13 cellular contexts compared by ENCODE assay signal in genomic region chr16:19411298-19411697, GRCh38. TPM values are rescaled to one million over a fixed set of nuclear protein-coding genes. Genes with fewer than 3 reads are reported as not detected.
A peak's percentile ranks its signal among the peaks of the same experiment; 100 is the strongest.
DNase-seq lines count a peak whose midpoint lies in the region; ATAC-seq and TF ChIP-seq lines count a peak whose summit lies in the region.
"Had no signal": no experiment of that assay in that cellular context is flagged by ENCODE, and none has a peak within 500 bp of the region (broad histone marks: within the 10 kb centered on the region; RNA-seq: fewer than 3 reads in every experiment).

No MANE protein-coding gene starts in this region.

- peak overlapping the region; percentile 35 for H3K4me3 ChIP-seq in mesodermal cell (ENCODE audit: extremely low read depth, insufficient read depth, low read length, poor library complexity, severe bottlenecking)
- H3K4me3 ChIP-seq in upper lobe of right lung, result peak overlapping the region; percentile 55
- H3K4me3 ChIP-seq in adrenal gland, result no peak overlapping the region

- no peak for TF ChIP-seq POLR2A in adrenal gland (IDR thresholded peaks at IDR 0.05)

- no peaks in the 10 kb centered on the region for H3K4me1 ChIP-seq in mesodermal cell (ENCODE audit: control insufficient read depth, insufficient read depth, low read length, poor library complexity, severe bottlenecking)
- H3K4me1 ChIP-seq in upper lobe of right lung, result peaks cover 4% of the 10 kb centered on the region
- peaks cover 0 to 5% of the 10 kb centered on the region in 2 donors for H3K4me1 ChIP-seq in adrenal gland (replicated peaks in 1 of 2)

- no peak for TF ChIP-seq CTCF in upper lobe of right lung (IDR thresholded peaks at IDR 0.05)
- no peak for TF ChIP-seq CTCF in adrenal gland (IDR thresholded peaks at IDR 0.05)

- DNase-seq in activated naive CD8-positive, alpha-beta T cell treated with anti-CD3 and anti-CD28 coated beads, Interleukin-2, amount 10 ng/mL, durations not matched to agents 7 days and 5 days, result no peak
- no peak for DNase-seq in activated naive CD8-positive, alpha-beta T cell treated with anti-CD3 and anti-CD28 coated beads for 36 hours
- DNase-seq in activated T-helper 1 cell treated with anti-CD3 and anti-CD28 coated beads, Interleukin-12 subunit alpha, Interleukin-12 subunit beta, Interleukin-2, Interleukin-4 antibody, amounts not matched to agents 30 ng/mL and 10 ng/mL and 1 ng/mL, durations not matched to agents 14 hours and 24 hours and 36 hours (ENCODE audit: low spot score), result no peak
- DNase-seq in upper lobe of right lung (no peak), adrenal gland (no peak), EL (no peak), NCI-H345 (lab: John Stamatoyannopoulos, UW) (no peak)
- DNase-seq: activated CD4-positive, alpha-beta T cell treated with anti-CD3 and anti-CD28 coated beads, Interleukin-2, amount 50 U/mL, for 4 hours; amniotic stem cell; NCI-H1105 treated with DMSO at 0.1 percent for 48 hours; NCI-H526 treated with DMSO at 0.1 percent for 48 hours; tibial artery had no signal

- H3K4me1 Mint-ChIP-seq in activated naive CD8-positive, alpha-beta T cell treated with anti-CD3 and anti-CD28 coated beads, Interleukin-2, amount 10 ng/mL, durations not matched to agents 7 days and 5 days, result peaks cover 7% of the 10 kb centered on the region
- H3K4me1 Mint-ChIP-seq in activated naive CD8-positive, alpha-beta T cell treated with anti-CD3 and anti-CD28 coated beads for 36 hours, result peaks cover 3% of the 10 kb centered on the region
- peaks cover 11% of the 10 kb centered on the region for H3K4me1 Mint-ChIP-seq in activated T-helper 1 cell treated with anti-CD3 and anti-CD28 coated beads, Interleukin-12 subunit alpha, Interleukin-12 subunit beta, Interleukin-2, Interleukin-4 antibody, amounts not matched to agents 30 ng/mL and 10 ng/mL and 1 ng/mL, durations not matched to agents 14 hours and 24 hours and 36 hours (ENCODE audit: low read depth)

- H3K9me3 ChIP-seq in mesodermal cell (ENCODE audit: control insufficient read depth, low read length) (peaks cover 14% of the 10 kb centered on the region), upper lobe of right lung (peaks cover 4% of the 10 kb centered on the region), adrenal gland (replicated peaks in 1 of 3) (no peaks in the 10 kb centered on the region)

- H3K27me3 ChIP-seq in upper lobe of right lung (peaks cover 14% of the 10 kb centered on the region), adrenal gland (peaks cover 41% of the 10 kb centered on the region)

- H3K36me3 Mint-ChIP-seq in activated naive CD8-positive, alpha-beta T cell treated with anti-CD3 and anti-CD28 coated beads, Interleukin-2, amount 10 ng/mL, durations not matched to agents 7 days and 5 days, result peaks cover 1% of the 10 kb centered on the region
- H3K36me3 Mint-ChIP-seq in activated naive CD8-positive, alpha-beta T cell treated with anti-CD3 and anti-CD28 coated beads for 36 hours, result no peaks in the 10 kb centered on the region
- no peaks in the 10 kb centered on the region for H3K36me3 Mint-ChIP-seq in activated T-helper 1 cell treated with anti-CD3 and anti-CD28 coated beads, Interleukin-12 subunit alpha, Interleukin-12 subunit beta, Interleukin-2, Interleukin-4 antibody, amounts not matched to agents 30 ng/mL and 10 ng/mL and 1 ng/mL, durations not matched to agents 14 hours and 24 hours and 36 hours (ENCODE audit: low read depth)

- H3K36me3 ChIP-seq in mesodermal cell (ENCODE audit: control insufficient read depth, insufficient read depth, low read length), result no peaks in the 10 kb centered on the region
- H3K36me3 ChIP-seq in upper lobe of right lung, result no peaks in the 10 kb centered on the region
- no peaks in the 10 kb centered on the region for H3K36me3 ChIP-seq in adrenal gland (replicated peaks in 1 of 2)
- H3K36me3 ChIP-seq: tibial artery had no signal

- intact Hi-C loops in activated T-helper 1 cell treated with anti-CD3 and anti-CD28 coated beads, Interleukin-12 subunit alpha, Interleukin-12 subunit beta, Interleukin-2, Interleukin-4 antibody, amounts not matched to agents 30 ng/mL and 10 ng/mL and 1 ng/mL, durations not matched to agents 14 hours and 24 hours and 36 hours (cut with micrococcal nuclease), result no loop called here
- intact Hi-C loops in upper lobe of right lung (cut with DNase I) (no loop called here), adrenal gland (cut with DNase I) (loop anchor here in 1 of 2 donors (10.0 kb wide), 1 partner anchor 64 kb away; no protein-coding TSS in a partner anchor)

- H3K27me3 Mint-ChIP-seq in activated naive CD8-positive, alpha-beta T cell treated with anti-CD3 and anti-CD28 coated beads, Interleukin-2, amount 10 ng/mL, durations not matched to agents 7 days and 5 days, result peaks cover 45% of the 10 kb centered on the region
- peaks cover 56% of the 10 kb centered on the region for H3K27me3 Mint-ChIP-seq in activated naive CD8-positive, alpha-beta T cell treated with anti-CD3 and anti-CD28 coated beads for 36 hours
- peaks cover 42% of the 10 kb centered on the region for H3K27me3 Mint-ChIP-seq in activated T-helper 1 cell treated with anti-CD3 and anti-CD28 coated beads, Interleukin-12 subunit alpha, Interleukin-12 subunit beta, Interleukin-2, Interleukin-4 antibody, amounts not matched to agents 30 ng/mL and 10 ng/mL and 1 ng/mL, durations not matched to agents 14 hours and 24 hours and 36 hours (ENCODE audit: insufficient read depth)

- H3K9me3 Mint-ChIP-seq in activated naive CD8-positive, alpha-beta T cell treated with anti-CD3 and anti-CD28 coated beads, Interleukin-2, amount 10 ng/mL, durations not matched to agents 7 days and 5 days, result peaks cover 4% of the 10 kb centered on the region
- peaks cover 11% of the 10 kb centered on the region for H3K9me3 Mint-ChIP-seq in activated naive CD8-positive, alpha-beta T cell treated with anti-CD3 and anti-CD28 coated beads for 36 hours
- peaks cover 3% of the 10 kb centered on the region for H3K9me3 Mint-ChIP-seq in activated T-helper 1 cell treated with anti-CD3 and anti-CD28 coated beads, Interleukin-12 subunit alpha, Interleukin-12 subunit beta, Interleukin-2, Interleukin-4 antibody, amounts not matched to agents 30 ng/mL and 10 ng/mL and 1 ng/mL, durations not matched to agents 14 hours and 24 hours and 36 hours

- peak overlapping the region; percentile 56 for H3K4me3 Mint-ChIP-seq in activated naive CD8-positive, alpha-beta T cell treated with anti-CD3 and anti-CD28 coated beads, Interleukin-2, amount 10 ng/mL, durations not matched to agents 7 days and 5 days
- H3K4me3 Mint-ChIP-seq in activated naive CD8-positive, alpha-beta T cell treated with anti-CD3 and anti-CD28 coated beads for 36 hours, result no peak overlapping the region
- H3K4me3 Mint-ChIP-seq in activated T-helper 1 cell treated with anti-CD3 and anti-CD28 coated beads, Interleukin-12 subunit alpha, Interleukin-12 subunit beta, Interleukin-2, Interleukin-4 antibody, amounts not matched to agents 30 ng/mL and 10 ng/mL and 1 ng/mL, durations not matched to agents 14 hours and 24 hours and 36 hours, result peak overlapping the region; percentile 37

- 100% methylated on average over 1 of the region's 3 CpGs; no CpG with 5 or more reads in 1 of the 2 experiments for WGBS in mesodermal cell (ENCODE audit: insufficient coverage in 2 of 2), 2 experiments
- WGBS in adrenal gland, 4 donors, result 56 to 74% (median 70%) methylated on average over 3 of the region's 3 CpGs

- H3K27ac ChIP-seq in mesodermal cell (ENCODE audit: low read depth, low read length, severe bottlenecking), result no peak overlapping the region
- H3K27ac ChIP-seq in upper lobe of right lung, result peak overlapping the region; percentile 80
- no peak overlapping the region for H3K27ac ChIP-seq in adrenal gland
- H3K27ac ChIP-seq: tibial artery had no signal

- H3K27ac Mint-ChIP-seq in activated naive CD8-positive, alpha-beta T cell treated with anti-CD3 and anti-CD28 coated beads, Interleukin-2, amount 10 ng/mL, durations not matched to agents 7 days and 5 days, result no peak overlapping the region
- no peak overlapping the region for H3K27ac Mint-ChIP-seq in activated naive CD8-positive, alpha-beta T cell treated with anti-CD3 and anti-CD28 coated beads for 36 hours
- no peak overlapping the region for H3K27ac Mint-ChIP-seq in activated T-helper 1 cell treated with anti-CD3 and anti-CD28 coated beads, Interleukin-12 subunit alpha, Interleukin-12 subunit beta, Interleukin-2, Interleukin-4 antibody, amounts not matched to agents 30 ng/mL and 10 ng/mL and 1 ng/mL, durations not matched to agents 14 hours and 24 hours and 36 hours

- ATAC-seq in activated naive CD8-positive, alpha-beta T cell treated with anti-CD3 and anti-CD28 coated beads, Interleukin-2, amount 10 ng/mL, durations not matched to agents 7 days and 5 days (ENCODE audit: low read depth), result no peak
- ATAC-seq in upper lobe of right lung, result no peak

- POLR2A ChIA-PET in activated naive CD8-positive, alpha-beta T cell treated with anti-CD3 and anti-CD28 coated beads, Interleukin-2, amount 10 ng/mL, durations not matched to agents 7 days and 5 days (lab: Charles Lee), result no interaction called here

RNA-seq across cellular contexts. Expression of gene TMC5, which starts 6.4 kb away (rescaled TPM):
- total RNA-seq in activated naive CD8-positive, alpha-beta T cell treated with anti-CD3 and anti-CD28 coated beads, Interleukin-2, amount 10 ng/mL, durations not matched to agents 7 days and 5 days, result not detected
- total RNA-seq in activated naive CD8-positive, alpha-beta T cell treated with anti-CD3 and anti-CD28 coated beads for 36 hours, result not detected
- 0.10 and 0.26 TPM in 2 replicates for total RNA-seq in activated T-helper 1 cell treated with anti-CD3 and anti-CD28 coated beads, Interleukin-12 subunit alpha, Interleukin-12 subunit beta, Interleukin-2, Interleukin-4 antibody, amounts not matched to agents 30 ng/mL and 10 ng/mL and 1 ng/mL, durations not matched to agents 14 hours and 24 hours and 36 hours
- 2.0 TPM for polyA plus RNA-seq in mesodermal cell (2013, experiment 1 of 2)
- 2.1 TPM for polyA plus RNA-seq in mesodermal cell (2013, experiment 2 of 2)
- total RNA-seq in upper lobe of right lung (68.7 TPM), adrenal gland (under 1 TPM in 2 of 8 donors, not detected in 6; 0.27 to 0.39 TPM)
- under 1 TPM in 1 of 3 donors, not detected in 2; 0.20 TPM for polyA plus RNA-seq in adrenal gland

Comparison
In these comparisons a context has a peak if more than half of its experiments do, and no peak if none do; other contexts are left out.
1. H3K4me3 ChIP-seq: peak in mesodermal cell (single experiment) and upper lobe of right lung (single experiment); none in adrenal gland (0 of 4).
2. RNA of gene TMC5, which starts 6.4 kb away (total RNA-seq): 68.7 TPM in upper lobe of right lung (single experiment); 0.10 to 0.26 TPM in activated T-helper 1 cell treated with anti-CD3 and anti-CD28 coated beads, Interleukin-12 subunit alpha, Interleukin-12 subunit beta, Interleukin-2, Interleukin-4 antibody, amounts not matched to agents 30 ng/mL and 10 ng/mL and 1 ng/mL, durations not matched to agents 14 hours and 24 hours and 36 hours, not detected in activated naive CD8-positive, alpha-beta T cell treated with anti-CD3 and anti-CD28 coated beads, Interleukin-2, amount 10 ng/mL, durations not matched to agents 7 days and 5 days, not detected in activated naive CD8-positive, alpha-beta T cell treated with anti-CD3 and anti-CD28 coated beads for 36 hours and 0.27 to 0.39 TPM in adrenal gland; every median in the first group is over 10 times any median in the second.